ENCODE assay signal across 2 cellular contexts in the genomic region with DNA sequence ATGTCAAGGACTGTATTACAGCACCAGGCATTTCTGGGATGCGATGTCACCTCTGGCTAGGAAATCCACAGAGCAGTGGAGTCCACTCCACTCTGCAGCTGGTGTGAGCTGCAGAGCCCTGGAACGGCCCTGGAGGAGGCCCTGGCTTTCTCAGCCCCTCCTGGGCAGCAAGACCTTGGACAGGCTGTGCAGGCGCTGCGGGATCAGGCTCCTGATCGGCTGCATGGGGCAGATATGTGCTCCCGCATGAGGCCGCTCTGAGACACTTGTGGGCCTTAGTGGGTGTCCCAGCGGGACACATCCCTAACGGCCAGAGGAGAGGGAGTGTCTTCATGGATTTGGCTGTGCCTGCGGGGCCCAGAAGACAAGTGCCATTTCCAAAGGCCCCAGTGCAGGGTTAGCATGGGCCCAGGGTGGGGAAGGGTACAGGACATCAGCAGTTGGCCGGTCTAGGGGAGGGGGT.
TF ChIP-seq lines count a peak whose summit lies in the region.

No MANE protein-coding gene starts in this region.

TF ChIP-seq in HepG2, 621 proteins besides CTCF, POLR2A, EP300 and RAD21:
- TF ChIP-seq PLRG1 (conservative IDR thresholded peaks at IDR 0.05): no peak

TF ChIP-seq in GM23338, 12 proteins besides CTCF, POLR2A, EP300 and RAD21:
- TF ChIP-seq CREB1 (CRISPR knock-in tag; IDR thresholded peaks at IDR 0.05; ENCODE audit: low read depth) (no peak), NANOG (IDR thresholded peaks at IDR 0.05; ENCODE audit: borderline replicate concordance) (no peak), ZNF114 (CRISPR knock-in tag; IDR thresholded peaks at IDR 0.05) (no peak)
